Comparison of ENCODE assay signal across 8 cellular contexts in the genomic region with DNA sequence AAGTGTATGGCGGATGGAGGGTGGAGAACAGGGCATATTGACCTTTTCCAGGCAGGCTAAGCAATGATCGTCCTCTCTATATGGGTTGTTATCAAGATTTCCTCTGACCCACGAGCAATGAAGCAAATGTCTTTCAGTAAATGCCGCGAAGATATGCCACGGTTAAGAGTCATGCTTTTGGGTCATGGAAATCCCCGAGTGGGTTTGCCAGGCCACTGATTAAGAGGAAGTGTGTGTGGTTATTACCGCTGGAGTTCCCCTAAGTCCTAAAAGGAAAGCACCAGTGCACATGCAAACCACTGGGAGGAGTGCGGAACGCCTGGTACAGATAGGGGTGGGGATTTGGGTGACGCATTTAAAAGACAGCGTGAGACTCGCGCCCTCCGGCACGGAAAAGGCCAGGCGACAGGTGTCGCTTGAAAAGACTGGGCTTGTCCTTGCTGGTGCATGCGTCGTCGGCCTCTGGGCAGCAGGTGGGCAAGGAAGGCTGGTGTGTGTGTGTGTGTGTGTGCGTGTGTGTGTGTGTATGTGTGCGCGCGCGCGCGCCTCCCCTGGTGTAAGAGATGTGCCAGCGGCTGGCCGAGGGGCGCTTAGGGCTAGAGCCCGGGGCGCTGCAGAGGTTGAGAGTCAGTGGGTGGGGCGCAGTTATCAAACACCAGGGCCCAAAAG. TPM values are rescaled to one million over a fixed set of nuclear protein-coding genes. Genes with fewer than 3 reads are reported as not detected.
DNase-seq lines count a peak whose midpoint lies in the region; ATAC-seq and TF ChIP-seq lines count a peak whose summit lies in the region.

BIRC3 (plus strand) TSS at position 386 of the 669 bp plus-strand sequence. CDS start 7,026 bp downstream, outside the sequence.

- H3K27ac ChIP-seq in CD4-positive, CD25-positive, alpha-beta regulatory T cell (ENCODE audit: insufficient read depth, low read length, poor library complexity, severe bottlenecking) = peak within 1 kb of the TSS; percentile 98

- peak; percentile 85 to 87 for ATAC-seq in CD4-positive, CD25-positive, alpha-beta regulatory T cell (ENCODE audit: low read depth in 2 of 2)
- peak; percentile 81 for ATAC-seq in GM19397 (IDR thresholded peaks at IDR 0.05; ENCODE audit: unreplicated experiment)
- ATAC-seq in HG03571 (IDR thresholded peaks at IDR 0.05; ENCODE audit: unreplicated experiment) = peak; percentile 80

- H3K9me3 ChIP-seq in CD4-positive, CD25-positive, alpha-beta regulatory T cell (ENCODE audit: control insufficient read depth in 2 of 2, low read length in 2 of 2) = no peaks in the 10 kb centered on the region
- H3K9me3 ChIP-seq in endocrine pancreas (ENCODE audit: control insufficient read depth, low read length) = no peaks in the 10 kb centered on the region

- H3K27ac Mint-ChIP-seq in CD4-positive, CD25-positive, alpha-beta regulatory T cell = peak within 1 kb of the TSS; percentile 97 to 100 (median 99)
- H3K27ac Mint-ChIP-seq in mesothelial cell of epicardium = peak within 1 kb of the TSS; percentile 92

- H3K36me3 Mint-ChIP-seq in CD4-positive, CD25-positive, alpha-beta regulatory T cell = peaks cover 36% of the 10 kb centered on the region
- H3K36me3 Mint-ChIP-seq in mesothelial cell of epicardium = no peaks in the 10 kb centered on the region

- peaks cover 67% of the 10 kb centered on the region for H3K4me1 ChIP-seq in CD4-positive, CD25-positive, alpha-beta regulatory T cell (ENCODE audit: control insufficient read depth, insufficient read depth, low read length, poor library complexity, severe bottlenecking)
- H3K4me1 ChIP-seq in endocrine pancreas (ENCODE audit: control insufficient read depth, insufficient read depth, low read length) = peaks cover 4% of the 10 kb centered on the region

- DNase-seq in CD4-positive, CD25-positive, alpha-beta regulatory T cell = peak; percentile 92 to 97 (median 95)
- DNase-seq in NK-92 (lab: John Stamatoyannopoulos, UW; ENCODE audit: unreplicated experiment) (peak; percentile 65), mesothelial cell of epicardium (ENCODE audit: low spot score in 2 of 2, unreplicated experiment in 2 of 2) (peak; percentile 22 to 64)
- DNase-seq in stimulated activated CD8-positive, alpha-beta memory T cell treated with anti-CD3 and anti-CD28 coated beads, Interleukin-15, amount 100 ng/mL, for 48 hours (ENCODE audit: low read depth in 2 of 2) = peak; percentile 88 to 90

- H3K4me3 Mint-ChIP-seq in CD4-positive, CD25-positive, alpha-beta regulatory T cell = peak within 1 kb of the TSS; percentile 92 to 100 (median 96)
- peak within 1 kb of the TSS; percentile 88 for H3K4me3 Mint-ChIP-seq in mesothelial cell of epicardium

- H3K36me3 ChIP-seq in CD4-positive, CD25-positive, alpha-beta regulatory T cell (ENCODE audit: control insufficient read depth, insufficient read depth, low read length) = peaks cover 18% of the 10 kb centered on the region
- no peaks in the 10 kb centered on the region for H3K36me3 ChIP-seq in endocrine pancreas (ENCODE audit: control insufficient read depth, insufficient read depth, low read length)

- peaks cover 21 to 59% (median 44%) of the 10 kb centered on the region in 4 donors for H3K4me1 Mint-ChIP-seq in CD4-positive, CD25-positive, alpha-beta regulatory T cell
- H3K4me1 Mint-ChIP-seq in mesothelial cell of epicardium = peaks cover 28% of the 10 kb centered on the region

- peak within 1 kb of the TSS; percentile 17 for H3K9ac ChIP-seq in endocrine pancreas (ENCODE audit: control insufficient read depth, insufficient read depth, low read length)

- POLR2A ChIA-PET in activated CD8-positive, alpha-beta memory T cell treated with anti-CD3 and anti-CD28 coated beads for 36 hours (lab: Charles Lee) = interaction anchor here (1.6 kb wide), 1 partner anchor 23 kb away, joined by 7 read pairs; no protein-coding TSS in a partner anchor

- H3K27me3 ChIP-seq in CD4-positive, CD25-positive, alpha-beta regulatory T cell (ENCODE audit: control insufficient read depth, insufficient read depth, low read length) = no peaks in the 10 kb centered on the region
- H3K27me3 ChIP-seq in endocrine pancreas (ENCODE audit: control insufficient read depth, insufficient read depth, low read length) = no peaks in the 10 kb centered on the region

- TF ChIP-seq CTCF in mesothelial cell of epicardium (IDR thresholded peaks at IDR 0.05; ENCODE audit: unreplicated experiment) = no peak

- peak within 1 kb of the TSS; percentile 99 for H3K4me3 ChIP-seq in CD4-positive, CD25-positive, alpha-beta regulatory T cell (ENCODE audit: low read depth, low read length)
- H3K4me3 ChIP-seq in endocrine pancreas (ENCODE audit: control insufficient read depth, insufficient read depth, low read length) = peak within 1 kb of the TSS; percentile 76

- H3K27me3 Mint-ChIP-seq in CD4-positive, CD25-positive, alpha-beta regulatory T cell = peaks cover 4% of the 10 kb centered on the region
- peaks cover 4% of the 10 kb centered on the region for H3K27me3 Mint-ChIP-seq in mesothelial cell of epicardium (ENCODE audit: low read depth)

- peaks cover 0 to 4% (median 0%) of the 10 kb centered on the region in 7 donors for H3K9me3 Mint-ChIP-seq in CD4-positive, CD25-positive, alpha-beta regulatory T cell
- H3K9me3 Mint-ChIP-seq in mesothelial cell of epicardium = no peaks in the 10 kb centered on the region

- CTCF ChIA-PET in activated CD8-positive, alpha-beta memory T cell treated with anti-CD3 and anti-CD28 coated beads for 36 hours (lab: Charles Lee) = interaction anchor here (0.6 to 1.6 kb wide), 5 partner anchors 18 to 75 kb away, joined by 3 to 9 read pairs (median 4); no protein-coding TSS in a partner anchor

RNA-seq across cellular contexts. Expression of gene BIRC3, which starts in this region (rescaled TPM):
- total RNA-seq in CD4-positive, CD25-positive, alpha-beta regulatory T cell = 239 TPM
- polyA plus RNA-seq in CD4-positive, CD25-positive, alpha-beta regulatory T cell = 100 to 1,000 TPM; 107 to 151 (median 118) TPM
- total RNA-seq in activated CD8-positive, alpha-beta memory T cell treated with anti-CD3 and anti-CD28 coated beads for 36 hours = 100 to 1,000 TPM; 171 to 177 TPM
- total RNA-seq in mesothelial cell of epicardium = 1.4 to 2.2 TPM (median 1.8 TPM) in 3 replicates

Comparison
In these comparisons a context has a peak if more than half of its experiments do, and no peak if none do; other contexts are left out.
1. Peak in every context shown above with its lines: DNase-seq, ATAC-seq, H3K4me3 ChIP-seq and H3K27ac ChIP-seq.
2. RNA of gene BIRC3 (total RNA-seq): 239 TPM in CD4-positive, CD25-positive, alpha-beta regulatory T cell (single experiment) and 171 to 177 TPM in activated CD8-positive, alpha-beta memory T cell treated with anti-CD3 and anti-CD28 coated beads for 36 hours; 1.4 to 2.2 TPM in mesothelial cell of epicardium; every median in the first group is over 10 times any median in the second.
3. DNase-seq: peak in every context shown above with its lines; median percentile 95 in CD4-positive, CD25-positive, alpha-beta regulatory T cell; 89 in stimulated activated CD8-positive, alpha-beta memory T cell treated with anti-CD3 and anti-CD28 coated beads, Interleukin-15, amount 100 ng/mL, for 48 hours; 65 in NK-92; 43 in mesothelial cell of epicardium.